16 cellular contexts compared by ENCODE assay signal in genomic region chr4:132275583-132276121, GRCh38.
DNase-seq lines count a peak whose midpoint lies in the region; ATAC-seq and TF ChIP-seq lines count a peak whose summit lies in the region.
"Had no signal": no experiment of that assay in that cellular context is flagged by ENCODE, and none has a peak within 500 bp of the region (broad histone marks: within the 10 kb centered on the region; RNA-seq: fewer than 3 reads in every experiment).

No MANE protein-coding gene starts in this region.

- no TSS peak for BruUV-seq in OCI-LY7 (replicated peaks; lab: Mats Ljungman, UMichigan)

- H3K9me2 ChIP-seq in Karpas-422 (replicated peaks; ENCODE audit: insufficient read depth, low read length), result no peaks in the 10 kb centered on the region
- no peaks in the 10 kb centered on the region for H3K9me2 ChIP-seq in OCI-LY7 (ENCODE audit: insufficient read depth, low read length)

- POLR2A ChIA-PET in OCI-LY7 (lab: Charles Lee), result interaction anchor here (0.6 to 2.5 kb wide), 15 partner anchors 8 to 365 kb away, joined by 3 to 9 read pairs (median 3); no protein-coding TSS in a partner anchor

- H3K4me3 ChIP-seq in Karpas-422 (ENCODE audit: low read length) (no peak overlapping the region), OCI-LY7 (ENCODE audit: low read depth, low read length, poor library complexity, severe bottlenecking) (no peak overlapping the region), epithelial cell of esophagus (ENCODE audit: low read length) (no peak overlapping the region), prostate gland (no peak overlapping the region)
- H3K4me3 ChIP-seq: GM12878, GM23248 had no signal

- ATAC-seq in HG03095 (IDR thresholded peaks at IDR 0.05; ENCODE audit: unreplicated experiment) (no peak), GM18519 (IDR thresholded peaks at IDR 0.05; ENCODE audit: low FRiP score, unreplicated experiment) (no peak)
- ATAC-seq: GM12878 had no signal

- DNase-seq in Karpas-422 (peak; percentile 39), OCI-LY7 (ENCODE audit: low spot score) (no peak), epithelial cell of esophagus (ENCODE audit: low read depth) (peak; percentile 39), prostate gland (ENCODE audit: low spot score) (no peak), NCI-H526 treated with DMSO at 0.1 percent for 48 hours (lab: John Stamatoyannopoulos, UW) (no peak)
- DNase-seq: CD4-positive, alpha-beta memory T cell; DMS153; DND-41; EL; GM23248; HCEC 1CT had no signal

- no peak overlapping the region for H3K9ac ChIP-seq in Karpas-422 (ENCODE audit: low read length)
- H3K9ac ChIP-seq: BLaER1, GM23248, KMS-11 had no signal

- H4K20me1 ChIP-seq in Karpas-422 (ENCODE audit: insufficient read depth, low read depth, low read length) (no peaks in the 10 kb centered on the region), OCI-LY7 (ENCODE audit: insufficient read depth, low read length) (no peaks in the 10 kb centered on the region)

- no peak for TF ChIP-seq CTCF in OCI-LY7 (conservative IDR thresholded peaks at IDR 0.05; ENCODE audit: low read length)
- no peak for TF ChIP-seq CTCF in epithelial cell of esophagus (IDR thresholded peaks at IDR 0.05; ENCODE audit: insufficient read depth, low read depth, low read length, missing control alignments)
- TF ChIP-seq CTCF in prostate gland (IDR thresholded peaks at IDR 0.05), result no peak

- H3K79me2 ChIP-seq in Karpas-422 (ENCODE audit: low read length) (no peaks in the 10 kb centered on the region), OCI-LY7 (ENCODE audit: insufficient read depth, low read depth, low read length) (no peaks in the 10 kb centered on the region)

- H3K27ac ChIP-seq in Karpas-422 (ENCODE audit: low read length) (no peak overlapping the region), OCI-LY7 (ENCODE audit: low read depth, low read length, poor library complexity, severe bottlenecking) (no peak overlapping the region), prostate gland (no peak overlapping the region)
- H3K27ac ChIP-seq: GM23248, KMS-11 had no signal

- H2AFZ ChIP-seq in Karpas-422 (ENCODE audit: low read length) (no peak overlapping the region), OCI-LY7 (ENCODE audit: low read length) (peak overlapping the region; percentile 20)
- H2AFZ ChIP-seq: GM23248 had no signal

- 48% methylated on average over 1 of the region's 1 CpG for WGBS in prostate gland

- no peak overlapping the region for H3K4me2 ChIP-seq in Karpas-422 (ENCODE audit: low read depth, low read length, poor library complexity, severe bottlenecking)
- no peak overlapping the region for H3K4me2 ChIP-seq in OCI-LY7 (ENCODE audit: low read length)
- H3K4me2 ChIP-seq: BLaER1, KMS-11 had no signal

- CTCF ChIA-PET in OCI-LY7 (lab: Charles Lee; ENCODE audit: unreplicated experiment), result interaction anchor here (0.6 kb wide), 1 partner anchor 151 kb away, joined by 3 read pairs; no protein-coding TSS in a partner anchor

- H3K27me3 ChIP-seq in Karpas-422 (ENCODE audit: low read length) (no peaks in the 10 kb centered on the region), prostate gland (replicated peaks; ENCODE audit: insufficient read depth) (no peaks in the 10 kb centered on the region)
- H3K27me3 ChIP-seq: BLaER1 had no signal

- H3K36me3 ChIP-seq in Karpas-422 (ENCODE audit: insufficient read depth, low read length), result no peaks in the 10 kb centered on the region
- H3K36me3 ChIP-seq in OCI-LY7 (ENCODE audit: insufficient read depth, low read length), result peaks cover 32% of the 10 kb centered on the region
- no peaks in the 10 kb centered on the region for H3K36me3 ChIP-seq in prostate gland

- intact Hi-C loops in OCI-LY7 (cut with micrococcal nuclease; ENCODE audit: unreplicated experiment) (no loop called here), prostate gland (cut with DNase I) (no loop called here)

- H3K9me3 ChIP-seq in Karpas-422 (ENCODE audit: low read length) (peaks cover 8% of the 10 kb centered on the region; the same call in 1 of the 2 replicates), OCI-LY7 (ENCODE audit: low read length) (peaks cover 53% of the 10 kb centered on the region; the same call in 1 of the 2 replicates), prostate gland (no peaks in the 10 kb centered on the region)

- no peak for TF ChIP-seq POLR2A in prostate gland (IDR thresholded peaks at IDR 0.05)

- H3K4me1 ChIP-seq in Karpas-422 (ENCODE audit: low read length) (peaks cover 4% of the 10 kb centered on the region; the same call in 1 of the 2 replicates), OCI-LY7 (ENCODE audit: insufficient read depth, low read length, poor library complexity, severe bottlenecking) (peaks cover 5% of the 10 kb centered on the region), prostate gland (replicated peaks) (no peaks in the 10 kb centered on the region)

Comparison
In these comparisons a context has a peak if more than half of its experiments do, and no peak if none do; other contexts are left out.
1. DNase-seq: peak in Karpas-422 (single experiment) and epithelial cell of esophagus (single experiment); none in OCI-LY7 (single experiment), prostate gland (single experiment) and NCI-H526 treated with DMSO at 0.1 percent for 48 hours (single experiment).